10 cellular contexts compared by ENCODE assay signal in the genomic region with DNA sequence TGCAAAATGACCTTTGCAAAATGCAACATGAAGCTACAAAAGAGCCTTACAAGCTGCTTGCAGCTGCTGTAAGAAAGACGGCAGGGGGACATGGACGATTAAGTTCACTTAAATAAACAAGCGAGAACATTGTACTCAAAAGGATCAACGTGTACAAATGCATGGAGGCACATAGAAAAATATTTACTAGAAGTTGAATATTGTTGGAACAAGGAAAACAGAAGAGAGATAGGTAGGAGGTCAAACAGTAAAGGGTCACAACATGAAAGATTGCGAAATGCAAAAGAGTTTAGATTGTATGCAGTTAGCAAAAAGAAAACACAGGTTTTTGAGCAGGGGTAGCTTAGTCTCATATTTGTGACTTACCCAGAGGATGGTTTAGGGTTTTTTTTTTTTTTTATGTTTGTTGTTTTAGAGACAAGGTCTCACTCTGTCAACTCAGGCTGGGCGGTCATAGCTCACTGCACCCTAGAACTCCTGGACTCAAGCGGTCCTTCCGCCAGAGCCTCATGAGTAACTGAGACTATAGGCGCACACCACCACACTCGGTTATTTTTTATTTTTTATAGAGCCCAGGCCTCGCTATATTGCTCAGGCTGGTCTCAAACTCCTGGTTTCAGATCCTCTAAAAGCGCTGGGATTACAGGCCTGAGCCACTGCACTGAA. TPM values are rescaled to one million over a fixed set of nuclear protein-coding genes. Genes with fewer than 3 reads are reported as not detected.
DNase-seq lines count a peak whose midpoint lies in the region; ATAC-seq, FAIRE-seq and TF ChIP-seq lines count a peak whose summit lies in the region.
"Had no signal": no experiment of that assay in that cellular context is flagged by ENCODE, and none has a peak within 500 bp of the region (broad histone marks: within the 10 kb centered on the region; RNA-seq: fewer than 3 reads in every experiment).

No MANE protein-coding gene starts in this region.

- TF ChIP-seq EP300 in A549 (IDR thresholded peaks at IDR 0.05) (no peak), HepG2 (IDR thresholded peaks at IDR 0.05; ENCODE audit: low read depth in 2 of 2, low read length in 2 of 2) (peak in 1 of 2 experiments; percentile 62; a peak in 2 of 4 replicates), HepG2 (CRISPR knock-in tag; IDR thresholded peaks at IDR 0.05; ENCODE audit: borderline replicate concordance) (no peak; the same call in 1 of the 2 replicates)

- TF ChIP-seq CTCF in A549 (IDR thresholded peaks at IDR 0.05) (no peak), IMR-90 (conservative IDR thresholded peaks at IDR 0.05; ENCODE audit: low read depth, low read length) (no peak), HepG2 (CRISPR knock-in tag; IDR thresholded peaks at IDR 0.05) (no peak)

- H2BK15ac ChIP-seq in IMR-90 (ENCODE audit: low read depth, low read length) = no peak overlapping the region

- H3K4me2 ChIP-seq in A549 (peak overlapping the region; percentile 86), IMR-90 (ENCODE audit: low read depth, low read length) (no peak overlapping the region), HepG2 (ENCODE audit: low read depth, low read length) (peak overlapping the region; percentile 79)

- peaks cover 0 to 10% of the 10 kb centered on the region in 2 donors for H3K27me3 Mint-ChIP-seq in T-cell

- TF ChIP-seq POLR2A in A549 (IDR thresholded peaks at IDR 0.05; ENCODE audit: low read length) = no peak
- TF ChIP-seq POLR2A in IMR-90 (IDR thresholded peaks at IDR 0.05; ENCODE audit: low read depth, low read length) = no peak
- peak in 1 of 2 experiments; percentile 0; a peak in 1 of 4 replicates for TF ChIP-seq POLR2A in HepG2 (IDR thresholded peaks at IDR 0.05; ENCODE audit: insufficient read depth in 1 of 2, low read depth in 2 of 2, low read length in 2 of 2)

- no peak overlapping the region for H4K91ac ChIP-seq in IMR-90 (ENCODE audit: insufficient read depth, low read depth, low read length)

- CTCF ChIA-PET in A549 (lab: Yijun Ruan, JAX) = no interaction called here
- CTCF ChIA-PET in IMR-90 (lab: Yijun Ruan, JAX) = no interaction called here
- CTCF ChIA-PET in T-cell (lab: Charles Lee) = interaction anchor here in 1 of 2 donors (0.5 to 0.6 kb wide), 2 partner anchors 138 to 1014 kb away, joined by 4 to 6 read pairs; no protein-coding TSS in a partner anchor
- CTCF ChIA-PET in HepG2 (lab: Yijun Ruan, JAX; ENCODE audit: low intra/inter-chr PET ratio, low total read pairs) = no interaction called here

- POLR2A ChIA-PET in A549 (lab: Yijun Ruan, JAX) (interaction anchor here (0.9 to 3.2 kb wide), 2 partner anchors 138 to 362 kb away, joined by 5 to 16 read pairs; partner anchors contain the start of gene FAM120C), IMR-90 (lab: Charles Lee; ENCODE audit: unreplicated experiment) (no interaction called here), T-cell (lab: Charles Lee) (interaction anchor here in 1 of 2 donors (1.5 kb wide), 1 partner anchor 623 kb away, joined by 4 read pairs; the partner anchor contains the start of genes RIBC1 and SMC1A), HepG2 (lab: Yijun Ruan, JAX) (interaction anchor here (0.6 to 3.1 kb wide), 13 partner anchors 12 to 394 kb away, joined by 3 to 23 read pairs (median 3); partner anchors contain the start of genes FAM120C, HUWE1 and TSR2)

- H3K23ac ChIP-seq in IMR-90 (ENCODE audit: low read depth, low read length) = no peak overlapping the region

- H3K9ac ChIP-seq in IMR-90 (ENCODE audit: low read depth, low read length) (no peak overlapping the region), HepG2 (ENCODE audit: insufficient read depth, low read depth, low read length) (peak overlapping the region; percentile 91)

- H3K4me1 ChIP-seq in A549 = peaks cover 16% of the 10 kb centered on the region
- H3K4me1 ChIP-seq in IMR-90 (ENCODE audit: control insufficient read depth, insufficient read depth, low read length) = no peaks in the 10 kb centered on the region; the same call in 1 of the 2 replicates
- H3K4me1 ChIP-seq in HepG2 (ENCODE audit: insufficient read depth, low read length) = peaks cover 51% of the 10 kb centered on the region

- H3K18ac ChIP-seq in IMR-90 (ENCODE audit: low read depth, low read length) = no peak overlapping the region

- H4K20me1 ChIP-seq in IMR-90 (ENCODE audit: insufficient read depth, low read length) (no peaks in the 10 kb centered on the region), HepG2 (ENCODE audit: insufficient read depth, low read length) (no peaks in the 10 kb centered on the region)

- H3K27me3 ChIP-seq in IMR-90 (ENCODE audit: control insufficient read depth, insufficient read depth, low read length) (no peaks in the 10 kb centered on the region), HepG2 (ENCODE audit: control insufficient read depth in 1 of 2, insufficient read depth in 2 of 2, low read length in 2 of 2) (no peaks in the 10 kb centered on the region)

- H2AK5ac ChIP-seq in IMR-90 (ENCODE audit: low read depth, low read length) = no peak overlapping the region

- no peaks in the 10 kb centered on the region for H3K9me3 ChIP-seq in A549
- no peaks in the 10 kb centered on the region for H3K9me3 ChIP-seq in IMR-90 (ENCODE audit: control insufficient read depth, insufficient read depth, low read length)
- H3K9me3 ChIP-seq in HepG2 (ENCODE audit: low read length) = no peaks in the 10 kb centered on the region

- H4K5ac ChIP-seq in IMR-90 (ENCODE audit: low read depth, low read length) = peak overlapping the region; percentile 81; the same call in 1 of the 2 replicates

- H3K79me2 ChIP-seq in HepG2 (ENCODE audit: insufficient read depth, low read length) = peaks cover 12% of the 10 kb centered on the region

- H2AFZ ChIP-seq in IMR-90 (replicated peaks; ENCODE audit: low read length, poor library complexity) (peak overlapping the region; percentile 76), HepG2 (ENCODE audit: low read length) (no peak overlapping the region)

- H3K4ac ChIP-seq in IMR-90 (ENCODE audit: low read depth, low read length) = peak overlapping the region; percentile 38; the same call in 1 of the 2 replicates

- peak overlapping the region; percentile 96 to 98 for H3K27ac Mint-ChIP-seq in T-cell

- peak in 1 of 2 experiments; percentile 61 for DNase-seq in A549 (ENCODE audit: low read depth in 1 of 2, low spot score in 1 of 2)
- no peak for DNase-seq in IMR-90
- no peak for DNase-seq in T-cell
- peak; percentile 87 for DNase-seq in HepG2 (ENCODE audit: low spot score)
- DNase-seq in NCI-H2227 (lab: John Stamatoyannopoulos, UW; ENCODE audit: unreplicated experiment) = no peak
- no peak for DNase-seq in activated CD4-positive, CD25-positive, alpha-beta regulatory T cell treated with anti-CD3 and anti-CD28 coated beads, Interleukin-2, amount 50 U/mL, for 72 hours
- no peak for DNase-seq in islet precursor cell
- DNase-seq: activated CD4-positive, alpha-beta T cell treated with anti-CD3 and anti-CD28 coated beads, Interleukin-2, amount 50 U/mL, for 4 hours; GF-D8 had no signal

- H4K8ac ChIP-seq in IMR-90 (ENCODE audit: low read depth in 2 of 2, low read length in 2 of 2) = peak overlapping the region; percentile 67 to 94; a peak in 3 of 4 replicates

- intact Hi-C loops in IMR-90 (cut with micrococcal nuclease) (no loop called here), HepG2 (cut with micrococcal nuclease; ENCODE audit: unreplicated experiment) (loop anchor here (10.0 kb wide), 2 partner anchors 49 to 139 kb away; partner anchors contain the start of gene FAM120C)

- H3K27ac ChIP-seq in A549 = peak overlapping the region; percentile 96 to 99; a peak in 4 of 6 replicates
- H3K27ac ChIP-seq in IMR-90 (ENCODE audit: insufficient read depth, low read length) = no peak overlapping the region
- H3K27ac ChIP-seq in HepG2 (ENCODE audit: extremely low read length, insufficient read depth, low read length) = peak overlapping the region; percentile 99

- no peak overlapping the region for H3K4me3 ChIP-seq in A549
- no peak overlapping the region for H3K4me3 ChIP-seq in IMR-90 (ENCODE audit: insufficient read depth, low read depth, low read length)
- peak overlapping the region; percentile 59 to 79 (median 79); a peak in 5 of 6 replicates for H3K4me3 ChIP-seq in HepG2 (replicated peaks in 1 of 3; ENCODE audit: insufficient read depth in 1 of 3, low read depth in 2 of 3, low read length in 3 of 3)

- peaks cover 11 to 23% (median 18%) of the 10 kb centered on the region in 3 donors for H3K4me1 Mint-ChIP-seq in T-cell

- WGBS in A549 (ENCODE audit: missing lambda C conversion rate) = 72% methylated on average over 12 of the region's 12 CpGs
- 88% methylated on average over 5 of the region's 12 CpGs; no CpG with 5 or more reads in 1 of the 2 experiments for WGBS in IMR-90 (ENCODE audit: extremely low coverage in 2 of 2, insufficient read length in 1 of 2), 2 experiments
- under 1% methylated on average over 12 of the region's 12 CpGs for WGBS in HepG2 (ENCODE audit: low lambda C conversion rate)

- no peak overlapping the region for H3K56ac ChIP-seq in IMR-90 (ENCODE audit: extremely low read depth, insufficient read depth, low read length)

- dilution Hi-C loops in IMR-90 (cut with HindIII; ENCODE audit: low sequenced_read_pairs, unreplicated experiment) = no loop called here

- FAIRE-seq in A549 (lab: Jason Lieb, UNC) (no peak), HepG2 (lab: Jason Lieb, UNC) (peak; percentile 78)

- no peak overlapping the region for H2AK9ac ChIP-seq in IMR-90 (replicated peaks; ENCODE audit: low read depth, low read length, poor library complexity)

- TF ChIP-seq RAD21 in A549 (conservative IDR thresholded peaks at IDR 0.05 in 1 of 2, IDR thresholded peaks at IDR 0.05 in 1 of 2) (no peak), IMR-90 (IDR thresholded peaks at IDR 0.05; ENCODE audit: low read length) (no peak), HepG2 (CRISPR knock-in tag; IDR thresholded peaks at IDR 0.05) (no peak)

- H3K36me3 ChIP-seq in IMR-90 (ENCODE audit: control insufficient read depth, insufficient read depth, low read length) (peaks cover 2% of the 10 kb centered on the region), HepG2 (replicated peaks in 1 of 2; ENCODE audit: control insufficient read depth in 1 of 2, insufficient read depth in 2 of 2, low read length in 2 of 2) (peaks cover 0 to 2% of the 10 kb centered on the region in 2 experiments; a peak in 1 of 5 replicates)

- H3K79me1 ChIP-seq in IMR-90 (ENCODE audit: low read depth in 1 of 2, low read length in 2 of 2) = peaks cover 0 to 6% of the 10 kb centered on the region in 2 experiments; a peak in 1 of 4 replicates

- in situ Hi-C loops in IMR-90 (cut with MboI; ENCODE audit: low sequenced_read_pairs) (loop anchor here (25.0 kb wide), 1 partner anchor 392 kb away; the partner anchor contains the start of gene TSR2), HepG2 (cut with HindIII; ENCODE audit: extremely low pct_ligation_motif_present, low pct_unique_long_range_greater_than_20kb) (loop anchor here (5.0 kb wide), 1 partner anchor 137 kb away; the partner anchor contains the start of gene FAM120C)

- H2BK120ac ChIP-seq in IMR-90 (ENCODE audit: low read depth, low read length) = no peak overlapping the region

- peaks cover 7% of the 10 kb centered on the region for H3K36me3 Mint-ChIP-seq in T-cell

- BruUV-seq in IMR-90 (replicated peaks; lab: Mats Ljungman, UMichigan) (no TSS peak), HepG2 (replicated peaks; lab: Mats Ljungman, UMichigan) (no TSS peak)

- H3K4me3 Mint-ChIP-seq in T-cell = peak overlapping the region in 2 of 3 donors; percentile 94 to 96

- no peaks in the 10 kb centered on the region for H3K9me3 Mint-ChIP-seq in T-cell

- no peak overlapping the region for H2BK20ac ChIP-seq in IMR-90 (ENCODE audit: low read depth, low read length)

- 0 out of 2 replicates have a peak, but pooled peaks cover 4% of the 10 kb centered on the region for H3K9me1 ChIP-seq in IMR-90 (ENCODE audit: insufficient read depth, low read length)

- no peak overlapping the region for H3K14ac ChIP-seq in IMR-90 (replicated peaks; ENCODE audit: low read depth, low read length)

- ATAC-seq in A549 = no peak
- no peak for ATAC-seq in IMR-90 (ENCODE audit: low read depth)
- ATAC-seq in T-cell (replicated peaks in 1 of 4) = no peak
- peak; percentile 60 for ATAC-seq in HepG2
- no peak for ATAC-seq in esophagus mucosa

- H2BK5ac ChIP-seq in IMR-90 (ENCODE audit: low read depth, low read length, poor library complexity, severe bottlenecking) = no peak overlapping the region

RNA-seq across cellular contexts. Expression of gene PHF8, which starts 1.4 kb away (rescaled TPM):
- 11.7 and 18.6 TPM in 2 replicates for polyA plus RNA-seq in A549 (2011; rRNA removed)
- polyA plus RNA-seq in A549 (2012; cell fraction: cytosol; rRNA removed) = 8.0 and 8.7 TPM in 2 replicates
- 16.5 and 21.0 TPM in 2 replicates for polyA plus RNA-seq in A549 (2012; cell fraction: nucleus; rRNA removed)
- 7.6 to 8.7 TPM (median 8.4 TPM) in 3 replicates for polyA plus RNA-seq in A549 (2017; fragmentation: RNase III; extraction: RNeasy Plus Mini Kit Qiagen cat#74134 plus additional on column Dnase treatment)
- 53.0 and 60.0 TPM in 2 replicates for polyA minus RNA-seq in A549 (2011; rRNA and poly(A)+ RNA removed)
- 11.4 and 15.2 TPM in 2 replicates for total RNA-seq in IMR-90 (2012; rRNA removed)
- 9.1 and 12.8 TPM in 2 replicates for polyA plus RNA-seq in IMR-90 (2012; rRNA removed)
- polyA plus RNA-seq in IMR-90 (2012; cell fraction: cytosol; rRNA removed) = 4.6 and 10.6 TPM in 2 replicates
- 22.3 and 29.7 TPM in 2 replicates for polyA plus RNA-seq in IMR-90 (2012; cell fraction: nucleus; rRNA removed; ENCODE audit: low replicate concordance)
- total RNA-seq in T-cell = 10 to 100 TPM; 52.3 to 68.1 (median 63.7) TPM
- total RNA-seq in HepG2 (2016; rRNA removed; fragmentation: Illumina TruSeq; extraction: Trizol) = 15.5 and 22.0 TPM in 2 replicates
- 1.7 and 1.9 TPM in 2 replicates for total RNA-seq in HepG2 (2016; cell fraction: cytosol; rRNA removed; fragmentation: Illumina TruSeq; extraction: Trizol; ENCODE audit: low read depth)
- 14.9 and 22.4 TPM in 2 replicates for total RNA-seq in HepG2 (2016; cell fraction: insoluble cytoplasmic fraction; rRNA removed; fragmentation: Illumina TruSeq; extraction: Trizol)
- 4.2 and 5.3 TPM in 2 replicates for total RNA-seq in HepG2 (2016; cell fraction: membrane; rRNA removed; fragmentation: Illumina TruSeq; extraction: Trizol)
- 26.0 and 28.6 TPM in 2 replicates for total RNA-seq in HepG2 (2016; cell fraction: nucleus; rRNA removed; fragmentation: Illumina TruSeq; extraction: Trizol)
- polyA plus RNA-seq in HepG2 (2011; rRNA removed) = 19.1 and 25.8 TPM in 2 replicates
- polyA plus RNA-seq in HepG2 (2011; cell fraction: cytosol; rRNA removed) = 18.4 and 20.4 TPM in 2 replicates
- 67.2 and 108 TPM in 2 replicates for polyA plus RNA-seq in HepG2 (2011; cell fraction: nucleus; rRNA removed)
- polyA plus RNA-seq in HepG2 (2012) = 24.2 and 25.5 TPM in 2 replicates
- 0.69 and 0.90 TPM in 2 replicates for polyA plus RNA-seq in HepG2 (2016; cell fraction: cytosol; fragmentation: Illumina TruSeq; extraction: Trizol; ENCODE audit: low read depth)
- polyA plus RNA-seq in HepG2 (2016; cell fraction: insoluble cytoplasmic fraction; fragmentation: Illumina TruSeq; extraction: Trizol; ENCODE audit: low read depth) = 10.3 and 12.6 TPM in 2 replicates
- polyA plus RNA-seq in HepG2 (2016; cell fraction: membrane; fragmentation: Illumina TruSeq; extraction: Trizol; ENCODE audit: low read depth) = 2.3 and 2.6 TPM in 2 replicates
- 23.2 and 25.7 TPM in 2 replicates for polyA plus RNA-seq in HepG2 (2016; cell fraction: nucleus; fragmentation: Illumina TruSeq; extraction: Trizol; ENCODE audit: insufficient read depth, low read depth)
- polyA minus RNA-seq in HepG2 (2011; rRNA and poly(A)+ RNA removed; ENCODE audit: low replicate concordance) = 57.6 and 77.5 TPM in 2 replicates
- polyA minus RNA-seq in HepG2 (2011; cell fraction: cytosol; rRNA and poly(A)+ RNA removed) = 40.6 and 49.8 TPM in 2 replicates
- 78.5 and 103 TPM in 2 replicates for polyA minus RNA-seq in HepG2 (2011; cell fraction: nucleus; rRNA and poly(A)+ RNA removed)
- total RNA-seq in esophagus mucosa = 16.3 TPM

Comparison
In these comparisons a context has a peak if more than half of its experiments do, and no peak if none do; other contexts are left out.
1. H3K4me3 ChIP-seq: peak in HepG2 (3 of 3); none in A549 (single experiment) and IMR-90 (single experiment).